ENCODE assay signal across 19 cellular contexts in the genomic region with DNA sequence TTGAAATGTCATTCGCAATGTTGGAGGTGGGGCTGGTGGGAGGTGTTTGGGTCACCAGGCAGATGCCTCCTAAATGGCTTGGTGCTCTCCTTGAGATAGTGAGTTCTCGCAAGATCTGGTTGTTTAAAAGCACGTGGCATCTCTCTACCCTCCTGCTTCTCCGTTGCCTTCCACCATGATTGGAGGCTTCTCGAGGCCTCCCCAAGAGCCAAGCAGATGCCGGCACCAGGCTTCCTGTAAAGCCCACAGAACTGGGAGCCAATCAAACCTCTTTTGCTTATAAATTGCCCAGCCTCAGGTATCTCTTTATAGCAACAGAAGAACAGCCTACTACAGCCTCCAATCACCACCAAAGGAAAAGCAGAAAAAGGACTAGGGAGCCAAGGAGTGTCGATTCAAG.
DNase-seq lines count a peak whose midpoint lies in the region; ATAC-seq, FAIRE-seq and TF ChIP-seq lines count a peak whose summit lies in the region.
"Had no signal": no experiment of that assay in that cellular context is flagged by ENCODE, and none has a peak within 500 bp of the region (broad histone marks: within the 10 kb centered on the region; RNA-seq: fewer than 3 reads in every experiment).

No MANE protein-coding gene starts in this region.

- no peak for FAIRE-seq in HepG2 (lab: Jason Lieb, UNC)

- H3K9ac ChIP-seq in HepG2 (ENCODE audit: insufficient read depth, low read depth, low read length): peak overlapping the region; percentile 52

- H2AFZ ChIP-seq in HepG2 (ENCODE audit: low read length): no peak overlapping the region

- peaks cover 19% of the 10 kb centered on the region for H3K36me3 Mint-ChIP-seq in activated naive CD4-positive, alpha-beta T cell treated with anti-CD3 and anti-CD28 coated beads, Interleukin-2, amount 50 U/mL, for 24 hours
- H3K36me3 Mint-ChIP-seq in T-cell (peaks cover 34% of the 10 kb centered on the region), glutamatergic neuron (ENCODE audit: unreplicated experiment) (peaks cover 32% of the 10 kb centered on the region)
- H3K36me3 Mint-ChIP-seq: natural killer cell treated with Interleukin-12 subunit alpha and Interleukin-12 subunit beta and Interleukin-15 and Interleukin-18, amount 100 ng/mL, for 72 hours had no signal

- TF ChIP-seq POLR2A in HepG2 (IDR thresholded peaks at IDR 0.05; ENCODE audit: insufficient read depth in 1 of 2, low read depth in 2 of 2, low read length in 2 of 2) (0 out of 4 replicates have a peak, but pooled peaks of 1 of the 2 experiments have one; percentile 37), gastroesophageal sphincter (IDR thresholded peaks at IDR 0.05) (no peak)

- H3K27ac Mint-ChIP-seq in activated naive CD4-positive, alpha-beta T cell treated with anti-CD3 and anti-CD28 coated beads, Interleukin-2, amount 50 U/mL, for 24 hours: peak overlapping the region; percentile 32
- peak overlapping the region; percentile 93 to 94 for H3K27ac Mint-ChIP-seq in T-cell
- no peak overlapping the region for H3K27ac Mint-ChIP-seq in glutamatergic neuron (ENCODE audit: unreplicated experiment)
- H3K27ac Mint-ChIP-seq: dendritic cell treated with granulocyte-macrophage colony-stimulating factor and Interleukin-4, amounts not matched to agents 40 ng/mL and 50 ng/mL, for 4 days; memory B cell had no signal

- H3K4me3 ChIP-seq in HepG2 (replicated peaks in 1 of 3; ENCODE audit: insufficient read depth in 1 of 3, low read depth in 2 of 3, low read length in 3 of 3): peak overlapping the region in 1 of 3 experiments; percentile 6; a peak in 1 of 6 replicates
- H3K4me3 ChIP-seq in gastroesophageal sphincter: no peak overlapping the region
- H3K4me3 ChIP-seq: vagina had no signal

- H4K20me1 ChIP-seq in HepG2 (ENCODE audit: insufficient read depth, low read length): no peaks in the 10 kb centered on the region

- no peak overlapping the region for H3K4me3 Mint-ChIP-seq in activated naive CD4-positive, alpha-beta T cell treated with anti-CD3 and anti-CD28 coated beads, Interleukin-2, amount 50 U/mL, for 24 hours
- H3K4me3 Mint-ChIP-seq in T-cell: peak overlapping the region in 1 of 3 donors; percentile 14
- H3K4me3 Mint-ChIP-seq in glutamatergic neuron (ENCODE audit: unreplicated experiment): no peak overlapping the region
- H3K4me3 Mint-ChIP-seq: brain; dendritic cell treated with granulocyte-macrophage colony-stimulating factor and Interleukin-4, amounts not matched to agents 40 ng/mL and 50 ng/mL, for 4 days; memory B cell; natural killer cell treated with Interleukin-12 subunit alpha and Interleukin-12 subunit beta and Interleukin-15 and Interleukin-18, amount 100 ng/mL, for 72 hours had no signal

- H3K9me3 ChIP-seq in HepG2 (ENCODE audit: low read length) (peaks cover 6% of the 10 kb centered on the region; the same call in 1 of the 2 replicates), gastroesophageal sphincter (no peaks in the 10 kb centered on the region)
- H3K9me3 ChIP-seq: vagina had no signal

- in situ Hi-C loops in HepG2 (cut with HindIII; ENCODE audit: extremely low pct_ligation_motif_present, low pct_unique_long_range_greater_than_20kb): no loop called here

- no peaks in the 10 kb centered on the region for H3K79me2 ChIP-seq in HepG2 (ENCODE audit: insufficient read depth, low read length)

- CTCF ChIA-PET in T-cell (lab: Charles Lee) (no interaction called here), HepG2 (lab: Yijun Ruan, JAX; ENCODE audit: low intra/inter-chr PET ratio, low total read pairs) (no interaction called here)

- H3K27ac ChIP-seq in HepG2 (ENCODE audit: extremely low read length, insufficient read depth, low read length): peak overlapping the region; percentile 84
- H3K27ac ChIP-seq in gastroesophageal sphincter: no peak overlapping the region
- H3K27ac ChIP-seq: vagina had no signal

- TF ChIP-seq EP300 in HepG2 (IDR thresholded peaks at IDR 0.05; ENCODE audit: low read depth in 2 of 2, low read length in 2 of 2) (0 out of 4 replicates have a peak, but pooled peaks of 1 of the 2 experiments have one; percentile 35), HepG2 (CRISPR knock-in tag; IDR thresholded peaks at IDR 0.05; ENCODE audit: borderline replicate concordance) (no peak), gastroesophageal sphincter (IDR thresholded peaks at IDR 0.05) (no peak)

- H3K27me3 ChIP-seq in HepG2 (ENCODE audit: control insufficient read depth in 1 of 2, insufficient read depth in 2 of 2, low read length in 2 of 2) (no peaks in the 10 kb centered on the region), gastroesophageal sphincter (no peaks in the 10 kb centered on the region)
- H3K27me3 ChIP-seq: vagina had no signal

- no peak for DNase-seq in activated naive CD4-positive, alpha-beta T cell treated with anti-CD3 and anti-CD28 coated beads, Interleukin-2, amount 50 U/mL, for 16 hours
- DNase-seq in T-cell (peak in 1 of 34 experiments; percentile 3), HepG2 (ENCODE audit: low spot score) (no peak), middle frontal gyrus (ENCODE audit: extremely low spot score, low spot score) (no peak), DMS 273 treated with DMSO at 0.1 percent for 48 hours (lab: John Stamatoyannopoulos, UW) (no peak), glutamatergic neuron (no peak)
- DNase-seq: activated CD4-positive, alpha-beta T cell treated with anti-CD3 and anti-CD28 coated beads, Interleukin-2, amount 50 U/mL, for 1 hour; activated T-cell treated with anti-CD3 and anti-CD28 coated beads, Interleukin-2, amount 50 U/mL, for 48 hours; KG1; kidney; NCI-H2029; NCI-H510A treated with DMSO at 0.1 percent for 48 hours had no signal

- TF ChIP-seq CTCF in HepG2 (CRISPR knock-in tag; IDR thresholded peaks at IDR 0.05): no peak
- no peak for TF ChIP-seq CTCF in gastroesophageal sphincter (IDR thresholded peaks at IDR 0.05)
- no peak for TF ChIP-seq CTCF in glutamatergic neuron (IDR thresholded peaks at IDR 0.05; ENCODE audit: partially characterized antibody, unreplicated experiment)

- H3K4me1 Mint-ChIP-seq in activated naive CD4-positive, alpha-beta T cell treated with anti-CD3 and anti-CD28 coated beads, Interleukin-2, amount 50 U/mL, for 24 hours: peaks cover 58% of the 10 kb centered on the region
- H3K4me1 Mint-ChIP-seq in T-cell (peaks cover 51 to 58% (median 56%) of the 10 kb centered on the region in 3 donors), glutamatergic neuron (ENCODE audit: low read depth, unreplicated experiment) (peaks cover 2% of the 10 kb centered on the region)

- WGBS in HepG2 (ENCODE audit: low lambda C conversion rate): 36% methylated on average over 7 of the region's 7 CpGs
- 90 to 100% methylated on average over 4 of the region's 7 CpGs for WGBS in gastroesophageal sphincter (ENCODE audit: low coverage in 1 of 2), 2 donors

- H3K36me3 ChIP-seq in HepG2 (replicated peaks in 1 of 2; ENCODE audit: control insufficient read depth in 1 of 2, insufficient read depth in 2 of 2, low read length in 2 of 2) (no peaks in the 10 kb centered on the region; a peak in 1 of 5 replicates), gastroesophageal sphincter (peaks cover 0 to 39% of the 10 kb centered on the region in 2 donors)
- H3K36me3 ChIP-seq: vagina had no signal

- intact Hi-C loops in HepG2 (cut with micrococcal nuclease; ENCODE audit: unreplicated experiment): loop anchor here (1.0 to 10.0 kb wide), 2 partner anchors 19 to 51 kb away; no protein-coding TSS in a partner anchor

- BruUV-seq in HepG2 (replicated peaks; lab: Mats Ljungman, UMichigan): TSS peak; percentile 98

- TF ChIP-seq RAD21 in HepG2 (CRISPR knock-in tag; IDR thresholded peaks at IDR 0.05): no peak

- H3K4me1 ChIP-seq in HepG2 (ENCODE audit: insufficient read depth, low read length) (peaks cover 84% of the 10 kb centered on the region), gastroesophageal sphincter (peaks cover 0 to 19% (median 10%) of the 10 kb centered on the region in 3 donors)
- H3K4me1 ChIP-seq: vagina had no signal

- peak overlapping the region; percentile 52 for H3K4me2 ChIP-seq in HepG2 (ENCODE audit: low read depth, low read length)

- no peaks in the 10 kb centered on the region for H3K9me3 Mint-ChIP-seq in activated naive CD4-positive, alpha-beta T cell treated with anti-CD3 and anti-CD28 coated beads, Interleukin-2, amount 50 U/mL, for 24 hours
- peaks cover 2 to 10% (median 7%) of the 10 kb centered on the region in 3 donors for H3K9me3 Mint-ChIP-seq in T-cell
- peaks cover 6% of the 10 kb centered on the region for H3K9me3 Mint-ChIP-seq in glutamatergic neuron (ENCODE audit: unreplicated experiment)
- H3K9me3 Mint-ChIP-seq: natural killer cell treated with Interleukin-12 subunit alpha and Interleukin-12 subunit beta and Interleukin-15 and Interleukin-18, amount 100 ng/mL, for 72 hours had no signal

- no peak for ATAC-seq in T-cell (replicated peaks in 1 of 4)
- ATAC-seq in HepG2: peak; percentile 2; the same call in 1 of the 3 replicates
- no peak for ATAC-seq in gastroesophageal sphincter
- ATAC-seq: natural killer cell treated with Interleukin-12 subunit alpha and Interleukin-12 subunit beta and Interleukin-15 and Interleukin-18, amount 100 ng/mL, for 72 hours had no signal

- H3K27me3 Mint-ChIP-seq in activated naive CD4-positive, alpha-beta T cell treated with anti-CD3 and anti-CD28 coated beads, Interleukin-2, amount 50 U/mL, for 24 hours: no peaks in the 10 kb centered on the region
- H3K27me3 Mint-ChIP-seq in T-cell (no peaks in the 10 kb centered on the region), glutamatergic neuron (ENCODE audit: unreplicated experiment) (peaks cover 7% of the 10 kb centered on the region)
- H3K27me3 Mint-ChIP-seq: brain; dendritic cell treated with granulocyte-macrophage colony-stimulating factor and Interleukin-4, amounts not matched to agents 40 ng/mL and 50 ng/mL, for 4 days had no signal

- POLR2A ChIA-PET in T-cell (lab: Charles Lee): interaction anchor here in 1 of 2 donors (0.6 kb wide), 1 partner anchor 154 kb away, joined by 3 read pairs; no protein-coding TSS in a partner anchor
- POLR2A ChIA-PET in HepG2 (lab: Yijun Ruan, JAX): interaction anchor here (1.0 to 1.9 kb wide), 8 partner anchors 12 to 81 kb away, joined by 3 to 11 read pairs (median 6); a partner anchor contains a TSS

TF ChIP-seq in HepG2, 621 proteins besides CTCF, POLR2A, EP300 and RAD21 (continues in another document):
- no peak for TF ChIP-seq ZNF75D (CRISPR knock-in tag; IDR thresholded peaks at IDR 0.05; ENCODE audit: borderline replicate concordance)
- TF ChIP-seq SNAPC2 (CRISPR knock-in tag; IDR thresholded peaks at IDR 0.05): no peak
- no peak for TF ChIP-seq ZNF558 (CRISPR knock-in tag; IDR thresholded peaks at IDR 0.05; ENCODE audit: borderline replicate concordance)
- no peak for TF ChIP-seq HMGA1 (CRISPR knock-in tag; conservative IDR thresholded peaks at IDR 0.05)
- TF ChIP-seq PCBP2 (optimal IDR thresholded peaks at IDR 0.05; ENCODE audit: low read depth, low read length, poor library complexity, severe bottlenecking): no peak
- 0 out of 2 replicates have a peak, but pooled peaks have one; percentile 39 for TF ChIP-seq ZNF232 (CRISPR knock-in tag; IDR thresholded peaks at IDR 0.05; ENCODE audit: borderline replicate concordance)
- peak; percentile 97 for TF ChIP-seq ZNF776 (CRISPR knock-in tag; IDR thresholded peaks at IDR 0.05)
- TF ChIP-seq ZNF670 (CRISPR knock-in tag; IDR thresholded peaks at IDR 0.05; ENCODE audit: borderline replicate concordance): 0 out of 2 replicates have a peak, but pooled peaks have one; percentile 13
- TF ChIP-seq HMG20B (CRISPR knock-in tag; conservative IDR thresholded peaks at IDR 0.05): no peak
